Comparison of ENCODE assay signal across 18 cellular contexts in genomic region chr7:128591705-128592104, GRCh38.
DNase-seq lines count a peak whose midpoint lies in the region; ATAC-seq, FAIRE-seq and TF ChIP-seq lines count a peak whose summit lies in the region.
"Had no signal": no experiment of that assay in that cellular context is flagged by ENCODE, and none has a peak within 500 bp of the region (broad histone marks: within the 10 kb centered on the region; RNA-seq: fewer than 3 reads in every experiment).

No MANE protein-coding gene starts in this region.

- H2AFZ ChIP-seq in HepG2 (ENCODE audit: low read length), result no peak overlapping the region
- H2AFZ ChIP-seq: GM23338 had no signal

- H3K27me3 ChIP-seq in right atrium auricular region (no peaks in the 10 kb centered on the region), dorsolateral prefrontal cortex (no peaks in the 10 kb centered on the region), breast epithelium (no peaks in the 10 kb centered on the region), HepG2 (ENCODE audit: control insufficient read depth in 1 of 2, insufficient read depth in 2 of 2, low read length in 2 of 2) (no peaks in the 10 kb centered on the region)
- H3K27me3 ChIP-seq: BLaER1, Peyer's patch had no signal

- no peak for FAIRE-seq in HepG2 (lab: Jason Lieb, UNC)
- FAIRE-seq: GM12878 had no signal

- DNase-seq in left ventricle myocardium superior, result no peak
- no peak for DNase-seq in right atrium auricular region (ENCODE audit: low spot score)
- DNase-seq in dorsolateral prefrontal cortex, result peak in 6 of 10 donors; percentile 14 to 61 (median 46)
- peak; percentile 43 for DNase-seq in myocyte (ENCODE audit: low read depth)
- DNase-seq in breast epithelium (ENCODE audit: low spot score in 2 of 2), result no peak
- no peak for DNase-seq in HepG2 (ENCODE audit: low spot score)
- DNase-seq in activated naive CD4-positive, alpha-beta T cell treated with anti-CD3 and anti-CD28 coated beads, Interleukin-2, amount 50 U/mL, for 72 hours (ENCODE audit: low spot score in 2 of 2), result no peak
- DNase-seq: CD4-positive, alpha-beta memory T cell; DMS153; KBM-7; NCI-H1105; NCI-H2081; Peyer's patch had no signal

- TF ChIP-seq EP300 in HepG2 (IDR thresholded peaks at IDR 0.05; ENCODE audit: low read depth in 2 of 2, low read length in 2 of 2) (no peak), HepG2 (CRISPR knock-in tag; IDR thresholded peaks at IDR 0.05; ENCODE audit: borderline replicate concordance) (no peak)

- H3K27ac ChIP-seq in right atrium auricular region (no peak overlapping the region), dorsolateral prefrontal cortex (peak overlapping the region in 43 of 59 donors; percentile 2 to 85 (median 65)), breast epithelium (no peak overlapping the region), HepG2 (ENCODE audit: extremely low read length, insufficient read depth, low read length) (no peak overlapping the region)
- H3K27ac ChIP-seq: BLaER1, Peyer's patch had no signal

- TF ChIP-seq RAD21 in HepG2 (CRISPR knock-in tag; IDR thresholded peaks at IDR 0.05), result no peak

- no TSS peak for BruUV-seq in HepG2 (replicated peaks; lab: Mats Ljungman, UMichigan)

- H3K4me3 ChIP-seq in right atrium auricular region (no peak overlapping the region), dorsolateral prefrontal cortex (peak overlapping the region in 3 of 59 donors; percentile 16 to 23 (median 20)), breast epithelium (no peak overlapping the region), HepG2 (replicated peaks in 1 of 3; ENCODE audit: insufficient read depth in 1 of 3, low read depth in 2 of 3, low read length in 3 of 3) (no peak overlapping the region)
- H3K4me3 ChIP-seq: BLaER1, GM12878, GM23338, Peyer's patch had no signal

- POLR2A ChIA-PET in HepG2 (lab: Yijun Ruan, JAX), result no interaction called here

- H4K20me1 ChIP-seq in HepG2 (ENCODE audit: insufficient read depth, low read length), result no peaks in the 10 kb centered on the region

- ATAC-seq in left ventricle myocardium superior, result peak; percentile 45
- no peak for ATAC-seq in HepG2
- ATAC-seq in activated naive CD4-positive, alpha-beta T cell treated with anti-CD3 and anti-CD28 coated beads, Interleukin-2, amount 50 U/mL, for 72 hours, result no peak
- no peak for ATAC-seq in HG03354 (IDR thresholded peaks at IDR 0.05; ENCODE audit: poor library complexity, severe bottlenecking, unreplicated experiment)
- ATAC-seq: GM12878, GM23338, HCT116 had no signal

- no peaks in the 10 kb centered on the region for H3K79me2 ChIP-seq in HepG2 (ENCODE audit: insufficient read depth, low read length)

- H3K4me1 ChIP-seq in right atrium auricular region, result peaks cover 0 to 4% of the 10 kb centered on the region in 2 donors
- no peaks in the 10 kb centered on the region for H3K4me1 ChIP-seq in breast epithelium
- peaks cover 16% of the 10 kb centered on the region for H3K4me1 ChIP-seq in HepG2 (ENCODE audit: insufficient read depth, low read length)
- H3K4me1 ChIP-seq: BLaER1, Peyer's patch had no signal

- no peaks in the 10 kb centered on the region for H3K9me3 Mint-ChIP-seq in activated naive CD4-positive, alpha-beta T cell treated with anti-CD3 and anti-CD28 coated beads, Interleukin-2, amount 50 U/mL, for 72 hours
- H3K9me3 Mint-ChIP-seq: CD4-positive, alpha-beta memory T cell; GM23338 had no signal

- CTCF ChIA-PET in HepG2 (lab: Yijun Ruan, JAX; ENCODE audit: low intra/inter-chr PET ratio, low total read pairs), result no interaction called here

- no peak overlapping the region for H3K27ac Mint-ChIP-seq in activated naive CD4-positive, alpha-beta T cell treated with anti-CD3 and anti-CD28 coated beads, Interleukin-2, amount 50 U/mL, for 72 hours
- H3K27ac Mint-ChIP-seq: CD4-positive, alpha-beta memory T cell; GM23338 had no signal

- in situ Hi-C loops in HepG2 (cut with HindIII; ENCODE audit: extremely low pct_ligation_motif_present, low pct_unique_long_range_greater_than_20kb), result no loop called here

- H3K36me3 ChIP-seq in right atrium auricular region (peaks cover 10% of the 10 kb centered on the region), breast epithelium (no peaks in the 10 kb centered on the region), HepG2 (replicated peaks in 1 of 2; ENCODE audit: control insufficient read depth in 1 of 2, insufficient read depth in 2 of 2, low read length in 2 of 2) (peaks cover 0 to 15% of the 10 kb centered on the region in 2 experiments; a peak in 3 of 5 replicates)

- H3K9me3 ChIP-seq in right atrium auricular region (no peaks in the 10 kb centered on the region), breast epithelium (no peaks in the 10 kb centered on the region), HepG2 (ENCODE audit: low read length) (no peaks in the 10 kb centered on the region)
- H3K9me3 ChIP-seq: BLaER1, Peyer's patch had no signal

- intact Hi-C loops in left ventricle myocardium superior (cut with micrococcal nuclease), result no loop called here
- intact Hi-C loops in dorsolateral prefrontal cortex (cut with DNase I), result no loop called here
- intact Hi-C loops in breast epithelium (cut with DNase I; ENCODE audit: low total_unique reads), result no loop called here
- intact Hi-C loops in HepG2 (cut with micrococcal nuclease; ENCODE audit: unreplicated experiment), result no loop called here

- no peak overlapping the region for H3K9ac ChIP-seq in HepG2 (ENCODE audit: insufficient read depth, low read depth, low read length)
- H3K9ac ChIP-seq: BLaER1 had no signal

- TF ChIP-seq CTCF in right atrium auricular region (IDR thresholded peaks at IDR 0.05) (no peak), dorsolateral prefrontal cortex (IDR thresholded peaks at IDR 0.05 in 54 of 56, conservative IDR thresholded peaks at IDR 0.05 in 2 of 56; ENCODE audit: low read depth in 1 of 56, partially characterized antibody in 56 of 56) (no peak), breast epithelium (IDR thresholded peaks at IDR 0.05) (no peak), HepG2 (CRISPR knock-in tag; IDR thresholded peaks at IDR 0.05) (no peak)

- peaks cover 0 to 12% of the 10 kb centered on the region in 2 donors for H3K36me3 Mint-ChIP-seq in activated naive CD4-positive, alpha-beta T cell treated with anti-CD3 and anti-CD28 coated beads, Interleukin-2, amount 50 U/mL, for 72 hours

- H3K4me2 ChIP-seq in HepG2 (ENCODE audit: low read depth, low read length), result no peak overlapping the region
- H3K4me2 ChIP-seq: BLaER1, GM23338 had no signal

- 100% methylated on average over 5 of the region's 5 CpGs for WGBS in HepG2 (ENCODE audit: low lambda C conversion rate)

- TF ChIP-seq POLR2A in breast epithelium (IDR thresholded peaks at IDR 0.05) (no peak), HepG2 (IDR thresholded peaks at IDR 0.05; ENCODE audit: insufficient read depth in 1 of 2, low read depth in 2 of 2, low read length in 2 of 2) (no peak)

TF ChIP-seq in HepG2, 621 proteins besides CTCF, POLR2A, EP300 and RAD21:
- no peak for TF ChIP-seq ERF (CRISPR knock-in tag; IDR thresholded peaks at IDR 0.05)
- TF ChIP-seq NCOR1 (IDR thresholded peaks at IDR 0.05; ENCODE audit: borderline replicate concordance, low read length), result no peak

Comparison
In these comparisons a context has a peak if more than half of its experiments do, and no peak if none do; other contexts are left out.
1. DNase-seq: peak in dorsolateral prefrontal cortex (6 of 10) and myocyte (single experiment); none in left ventricle myocardium superior (single experiment), right atrium auricular region (single experiment), breast epithelium (0 of 2), HepG2 (single experiment) and activated naive CD4-positive, alpha-beta T cell treated with anti-CD3 and anti-CD28 coated beads, Interleukin-2, amount 50 U/mL, for 72 hours (0 of 2).
2. H3K27ac ChIP-seq: peak in dorsolateral prefrontal cortex (43 of 59); none in right atrium auricular region (0 of 2), breast epithelium (0 of 2) and HepG2 (single experiment).